ENCODE assay signal across 18 cellular contexts in genomic region chr13:48783831-48784230, GRCh38.
"Had no signal": no experiment of that assay in that cellular context is flagged by ENCODE, and none has a peak within 500 bp of the region (broad histone marks: within the 10 kb centered on the region; RNA-seq: fewer than 3 reads in every experiment).

No MANE protein-coding gene starts in this region.

- H3K9me3 ChIP-seq: testis had no signal

- H3K36me3 Mint-ChIP-seq: immature natural killer cell had no signal

- H3K27me3 Mint-ChIP-seq: dendritic cell treated with granulocyte-macrophage colony-stimulating factor and Interleukin-4, amounts not matched to agents 40 ng/mL and 50 ng/mL, for 4 days; effector memory CD8-positive, alpha-beta T cell had no signal

- H3K4me1 ChIP-seq: body of pancreas, testis had no signal

- ATAC-seq: activated naive CD4-positive, alpha-beta T cell treated with anti-CD3 and anti-CD28 coated beads, Interleukin-2, amount 50 U/mL, for 72 hours; effector memory CD8-positive, alpha-beta T cell had no signal

- H3K27ac Mint-ChIP-seq: activated naive CD4-positive, alpha-beta T cell treated with anti-CD3 and anti-CD28 coated beads, Interleukin-2, amount 50 U/mL, for 72 hours; dendritic cell treated with granulocyte-macrophage colony-stimulating factor and Interleukin-4, amounts not matched to agents 40 ng/mL and 50 ng/mL, for 4 days; effector memory CD8-positive, alpha-beta T cell; immature natural killer cell; nephron; stimulated activated naive CD8-positive, alpha-beta T cell treated with anti-CD3 and anti-CD28 coated beads, Interleukin-15, Interleukin-2, amounts not matched to agents 100 ng/mL and 50 ng/mL, for 24 hours had no signal

- H3K4me3 ChIP-seq: body of pancreas, testis had no signal

- H3K27ac ChIP-seq: body of pancreas, epithelial cell of prostate, testis had no signal

- DNase-seq: activated CD4-positive, alpha-beta T cell treated with anti-CD3 and anti-CD28 coated beads, Interleukin-2, amount 50 U/mL, for 1 hour; activated CD4-positive, CD25-positive, alpha-beta regulatory T cell; activated effector memory CD4-positive, alpha-beta T cell treated with Interleukin-2 at 50 U/mL for 16 hours; amniotic stem cell; glutamatergic neuron; immature natural killer cell; mesendoderm; stimulated activated CD4-positive, alpha-beta T cell treated with anti-CD3 and anti-CD28 coated beads, Interleukin-15, amount 100 ng/mL, for 24 hours; stimulated activated CD4-positive, alpha-beta T cell treated with anti-CD3 and anti-CD28 coated beads, Interleukin-4, amount 100 ng/mL, for 24 hours; T-helper 2 cell had no signal

- H3K4me3 Mint-ChIP-seq: dendritic cell treated with granulocyte-macrophage colony-stimulating factor and Interleukin-4, amounts not matched to agents 40 ng/mL and 50 ng/mL, for 4 days; effector memory CD8-positive, alpha-beta T cell; immature natural killer cell; nephron; stimulated activated naive CD8-positive, alpha-beta T cell treated with anti-CD3 and anti-CD28 coated beads, Interleukin-15, Interleukin-2, amounts not matched to agents 100 ng/mL and 50 ng/mL, for 24 hours had no signal

- H3K27me3 ChIP-seq: body of pancreas, testis had no signal

- H3K4me1 Mint-ChIP-seq: immature natural killer cell, nephron had no signal
